In the genomic region with DNA sequence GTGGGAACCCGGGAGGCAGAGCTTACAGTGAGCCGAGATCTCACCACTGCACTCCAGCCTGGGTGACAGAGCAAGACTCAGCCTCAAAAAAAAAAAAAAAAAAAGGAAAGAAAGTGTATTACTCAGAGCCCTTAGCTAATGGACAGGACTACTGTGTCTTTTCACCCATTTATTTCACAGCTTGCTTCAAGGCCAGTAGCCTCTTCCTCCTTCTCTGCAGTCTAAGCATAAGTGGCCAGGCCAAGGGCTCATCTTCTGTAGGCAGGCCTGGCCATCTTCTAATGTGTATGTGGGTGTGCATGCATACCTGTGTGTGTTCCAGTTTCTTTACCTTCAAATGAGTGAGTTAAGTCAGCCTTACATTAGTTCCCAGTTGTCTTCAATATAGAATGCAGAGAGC, we compare ENCODE assay signal across 20 cellular contexts.
"Had no signal": no experiment of that assay in that cellular context is flagged by ENCODE, and none has a peak within 500 bp of the region (broad histone marks: within the 10 kb centered on the region; RNA-seq: fewer than 3 reads in every experiment).

No MANE protein-coding gene starts in this region.

- H3K27ac ChIP-seq: hepatocyte, pancreas, thoracic aorta, transverse colon had no signal

- H3K27me3 Mint-ChIP-seq: dendritic cell treated with granulocyte-macrophage colony-stimulating factor and Interleukin-4, amounts not matched to agents 40 ng/mL and 50 ng/mL, for 4 days; progenitor cell of endocrine pancreas had no signal

- H3K27ac Mint-ChIP-seq: dendritic cell treated with granulocyte-macrophage colony-stimulating factor and Interleukin-4, amounts not matched to agents 40 ng/mL and 50 ng/mL, for 4 days; nephron; progenitor cell of endocrine pancreas had no signal

- H3K27me3 ChIP-seq: hepatocyte, pancreas, transverse colon had no signal

- H3K4me1 ChIP-seq: pancreas, transverse colon had no signal

- H3K36me3 ChIP-seq: pancreas, thoracic aorta, transverse colon had no signal

- H3K9me3 Mint-ChIP-seq: dendritic cell treated with granulocyte-macrophage colony-stimulating factor and Interleukin-4, amounts not matched to agents 40 ng/mL and 50 ng/mL, for 4 days had no signal

- H3K4me3 Mint-ChIP-seq: dendritic cell treated with granulocyte-macrophage colony-stimulating factor and Interleukin-4, amounts not matched to agents 40 ng/mL and 50 ng/mL, for 4 days; nephron had no signal

- H3K4me3 ChIP-seq: hepatocyte, mucosa of descending colon, pancreas, smooth muscle cell, thoracic aorta, transverse colon had no signal

- DNase-seq: cerebellar nuclear complex; erythroblast; foreskin melanocyte; head of caudate nucleus; kidney; left cardiac atrium; left ventricle myocardium superior; mucosa of descending colon; occipital lobe; pancreas; right cardiac atrium; stimulated activated CD4-positive, alpha-beta T cell treated with anti-CD3 and anti-CD28 coated beads, Interleukin-2, amount 100 ng/mL, for 48 hours; stimulated activated naive CD4-positive, alpha-beta T cell treated with Interleukin-2 at 50 U/mL for 16 hours; transverse colon had no signal

- H3K4me1 Mint-ChIP-seq: nephron had no signal

- ATAC-seq: left cardiac atrium, left ventricle myocardium superior, mucosa of descending colon, pancreas, right cardiac atrium had no signal

- H3K9me3 ChIP-seq: mucosa of descending colon, pancreas, thoracic aorta, transverse colon had no signal
